Comparison of ENCODE assay signal across 21 cellular contexts in genomic region chr1:37877991-37878544, GRCh38. TPM values are rescaled to one million over a fixed set of nuclear protein-coding genes. Genes with fewer than 3 reads are reported as not detected.
DNase-seq lines count a peak whose midpoint lies in the region; ATAC-seq, FAIRE-seq and TF ChIP-seq lines count a peak whose summit lies in the region.
"Had no signal": no experiment of that assay in that cellular context is flagged by ENCODE, and none has a peak within 500 bp of the region (broad histone marks: within the 10 kb centered on the region; RNA-seq: fewer than 3 reads in every experiment).

No MANE protein-coding gene starts in this region.

- FAIRE-seq in GM12878 (lab: Jason Lieb, UNC) = no peak
- FAIRE-seq: A204.1, D721Med, G401.6, GM12892, HTR-8/SVneo had no signal

- TF ChIP-seq EP300 in GM12878 (IDR thresholded peaks at IDR 0.05; ENCODE audit: borderline replicate concordance in 1 of 2, control insufficient read depth in 1 of 2, low read depth in 2 of 2, low read length in 2 of 2) = no peak

- H3K4me1 Mint-ChIP-seq in nephron = no peaks in the 10 kb centered on the region
- H3K4me1 Mint-ChIP-seq: CD8-positive, alpha-beta memory T cell; IgD-negative memory B cell had no signal

- H3K79me2 ChIP-seq in GM12878 (ENCODE audit: control insufficient read depth, insufficient read depth, low read length) = no peaks in the 10 kb centered on the region

- H3K4me2 ChIP-seq in GM12878 (ENCODE audit: control insufficient read depth, insufficient read depth) = no peak overlapping the region

- RAD21 ChIA-PET in GM12878 (lab: Charles Lee; ENCODE audit: unreplicated experiment) = no interaction called here

- H3K27me3 ChIP-seq in GM12878 (replicated peaks in 1 of 2; ENCODE audit: control insufficient read depth in 2 of 2, insufficient read depth in 2 of 2, low read length in 1 of 2) = no peaks in the 10 kb centered on the region
- H3K27me3 ChIP-seq: BE2C had no signal

- no peaks in the 10 kb centered on the region for H3K4me1 ChIP-seq in GM12878 (ENCODE audit: control insufficient read depth, insufficient read depth, low read length)
- H3K4me1 ChIP-seq: BE2C, HAP-1 had no signal

- no peaks in the 10 kb centered on the region for H3K9me3 Mint-ChIP-seq in nephron
- H3K9me3 Mint-ChIP-seq: CD4-positive, CD25-positive, alpha-beta regulatory T cell; CD8-positive, alpha-beta memory T cell; IgD-negative memory B cell had no signal

- ATAC-seq in GM12878 (no peak), HG03432 (IDR thresholded peaks at IDR 0.05; ENCODE audit: unreplicated experiment) (no peak), HG03097 (IDR thresholded peaks at IDR 0.05; ENCODE audit: low FRiP score, unreplicated experiment) (no peak), HG03378 (IDR thresholded peaks at IDR 0.05; ENCODE audit: unreplicated experiment) (no peak)

- no peak overlapping the region for H3K4me3 ChIP-seq in GM12878
- H3K4me3 ChIP-seq: GM23248, HAP-1 had no signal

- CTCF ChIA-PET in GM12878 (lab: Yijun Ruan, JAX) = no interaction called here

- no peak overlapping the region for H2AFZ ChIP-seq in GM12878 (ENCODE audit: control insufficient read depth, low read depth, low read length)
- H2AFZ ChIP-seq: GM23248 had no signal

- TF ChIP-seq RAD21 in GM12878 (IDR thresholded peaks at IDR 0.05; ENCODE audit: insufficient read depth, low read depth, low read length) = no peak

- WGBS in GM12878 (ENCODE audit: insufficient coverage, insufficient replicate concordance, low lambda C conversion rate, missing lambda C conversion rate) = 86% methylated on average over 6 of the region's 6 CpGs

- H3K27me3 Mint-ChIP-seq in nephron (ENCODE audit: low read depth) = no peaks in the 10 kb centered on the region
- H3K27me3 Mint-ChIP-seq: CD4-positive, CD25-positive, alpha-beta regulatory T cell; CD8-positive, alpha-beta memory T cell; IgD-negative memory B cell had no signal

- H3K4me3 Mint-ChIP-seq in nephron = peak overlapping the region in 1 of 3 experiments; percentile 15
- H3K4me3 Mint-ChIP-seq: CD4-positive, CD25-positive, alpha-beta regulatory T cell; CD8-positive, alpha-beta memory T cell; IgD-negative memory B cell had no signal

- H3K36me3 ChIP-seq in GM12878 (ENCODE audit: control insufficient read depth in 2 of 2, insufficient read depth in 2 of 2, low read length in 1 of 2) = peaks cover 10 to 30% of the 10 kb centered on the region in 2 experiments
- H3K36me3 ChIP-seq: BE2C had no signal

- SMC1A ChIA-PET in GM12878 (lab: Charles Lee; ENCODE audit: uncharacterized antibody, unreplicated experiment) = no interaction called here

- H3K9me3 ChIP-seq in GM12878 (replicated peaks; ENCODE audit: control insufficient read depth, insufficient read depth, low read length) = no peaks in the 10 kb centered on the region
- H3K9me3 ChIP-seq: BE2C, HAP-1 had no signal

- peak overlapping the region; percentile 59 to 94 (median 93) for H3K27ac Mint-ChIP-seq in nephron
- H3K27ac Mint-ChIP-seq: CD4-positive, CD25-positive, alpha-beta regulatory T cell; IgD-negative memory B cell had no signal

- no peak overlapping the region for H3K9ac ChIP-seq in GM12878 (ENCODE audit: control insufficient read depth, insufficient read depth, low read length)
- H3K9ac ChIP-seq: GM23248 had no signal

- H4K20me1 ChIP-seq in GM12878 (ENCODE audit: control insufficient read depth, insufficient read depth) = no peaks in the 10 kb centered on the region

- TF ChIP-seq POLR2A in GM12878 (IDR thresholded peaks at IDR 0.05; ENCODE audit: low read depth, low read length) = no peak

- BruUV-seq in GM12878 (replicated peaks; lab: Mats Ljungman, UMichigan) = TSS peak; percentile 38

- TF ChIP-seq CTCF in GM12878 (IDR thresholded peaks at IDR 0.05 in 2 of 3, conservative IDR thresholded peaks at IDR 0.05 in 1 of 3; ENCODE audit: control insufficient read depth in 2 of 3, extremely low read depth in 1 of 3, insufficient read depth in 1 of 3, low read depth in 3 of 3, low read length in 3 of 3) (no peak), nephron (IDR thresholded peaks at IDR 0.05; ENCODE audit: unreplicated experiment in 3 of 3) (no peak)

- in situ Hi-C loops in GM12878 (cut with MboI) = loop anchor here (25.0 kb wide), 1 partner anchor 959 kb away; no protein-coding TSS in a partner anchor

- no peak overlapping the region for H3K27ac ChIP-seq in GM12878 (ENCODE audit: control insufficient read depth, insufficient read depth)
- H3K27ac ChIP-seq: GM23248 had no signal

- POLR2A ChIA-PET in GM12878 (lab: Charles Lee) = interaction anchor here (1.0 kb wide), 1 partner anchor 9 kb away, joined by 4 read pairs; no protein-coding TSS in a partner anchor

- H3K36me3 Mint-ChIP-seq in nephron (ENCODE audit: low read depth) = peaks cover 56% of the 10 kb centered on the region

- intact Hi-C loops in GM12878 (cut with micrococcal nuclease; ENCODE audit: unreplicated experiment) = no loop called here

- no peak for DNase-seq in GM12878 (ENCODE audit: low read depth, low spot score)
- peak; percentile 16 for DNase-seq in kidney tubule cell (ENCODE audit: low spot score)
- DNase-seq: ACHN; BE2C; C1 segment of cervical spinal cord; CD4-positive, CD25-positive, alpha-beta regulatory T cell; CD8-positive, alpha-beta memory T cell; COR-L47; GM23248; KBM-7 had no signal

TF ChIP-seq in GM12878, 131 proteins besides CTCF, POLR2A, EP300 and RAD21:
- no peak for TF ChIP-seq SMAD1 (IDR thresholded peaks at IDR 0.05; ENCODE audit: low read depth, partially characterized antibody)

RNA-seq across cellular contexts. Expression of gene MTF1, which starts 18.7 kb away (rescaled TPM):
- total RNA-seq in GM12878 (2013; cell fraction: nucleolus; rRNA removed) = 6.5 and 6.9 TPM in 2 replicates
- 2.0 and 2.2 TPM in 2 replicates for total RNA-seq in GM12878 (2014; rRNA removed)
- 6.3 and 6.6 TPM in 2 replicates for total RNA-seq in GM12878 (2014; rRNA removed; fragmentation: Illumina TruSeq; extraction: Trizol)
- total RNA-seq in GM12878 (2021) = 19.2 and 20.4 TPM in 2 replicates
- 4.0 TPM for polyA plus RNA-seq in GM12878 (2011; ENCODE audit: low read depth)
- 6.7 and 6.8 TPM in 2 replicates for polyA plus RNA-seq in GM12878 (2011; rRNA removed)
- polyA plus RNA-seq in GM12878 (2011; cell fraction: cytosol; rRNA removed) = 5.3 and 5.9 TPM in 2 replicates
- polyA plus RNA-seq in GM12878 (2011; cell fraction: nucleus; rRNA removed) = 5.1 and 14.7 TPM in 2 replicates
- 4.0 and 8.6 TPM in 2 replicates for polyA plus RNA-seq in GM12878 (2012)
- polyA plus RNA-seq in GM12878 (2014; fragmentation: Illumina TruSeq; extraction: Trizol) = 9.4 and 11.8 TPM in 2 replicates
- 1 to 10 TPM; 2.8 to 4.4 TPM for polyA plus RNA-seq in GM12878 (2014; fragmentation: Nextera tagmentation; extraction: Ambion mirVana)
- polyA plus RNA-seq in GM12878 (2014; rRNA removed) = 5.5 and 5.6 TPM in 2 replicates
- 10 to 100 TPM; 13.7 to 14.7 TPM for polyA plus RNA-seq in GM12878 (2016; fragmentation: Nextera tagmentation; extraction: Ambion mirVana)
- 10.7 and 28.2 TPM in 2 replicates for polyA minus RNA-seq in GM12878 (2011; rRNA and poly(A)+ RNA removed)
- polyA minus RNA-seq in GM12878 (2011; cell fraction: cytosol; rRNA and poly(A)+ RNA removed) = 2.7 and 4.2 TPM in 2 replicates
- 2.8 and 5.0 TPM in 2 replicates for polyA minus RNA-seq in GM12878 (2011; cell fraction: nucleus; rRNA and poly(A)+ RNA removed)
